ENCODE assay signal across 13 cellular contexts in genomic region chr17:78806451-78806850, GRCh38. TPM values are rescaled to one million over a fixed set of nuclear protein-coding genes. Genes with fewer than 3 reads are reported as not detected.
DNase-seq lines count a peak whose midpoint lies in the region; ATAC-seq and TF ChIP-seq lines count a peak whose summit lies in the region.
"Had no signal": no experiment of that assay in that cellular context is flagged by ENCODE, and none has a peak within 500 bp of the region (broad histone marks: within the 10 kb centered on the region; RNA-seq: fewer than 3 reads in every experiment).

No MANE protein-coding gene starts in this region.

- H3K4me3 ChIP-seq in AG09309 (ENCODE audit: control insufficient read depth, low read depth, low read length) (no peak overlapping the region), mesendoderm (ENCODE audit: low read length) (no peak overlapping the region)

- no peak overlapping the region for H2AK5ac ChIP-seq in mesendoderm (ENCODE audit: low read length)

- no peak overlapping the region for H4K8ac ChIP-seq in mesendoderm (ENCODE audit: low read depth, low read length)

- no peak overlapping the region for H3K9ac ChIP-seq in mesendoderm (ENCODE audit: low read length)

- no peak overlapping the region for H3K56ac ChIP-seq in mesendoderm (ENCODE audit: low read length)

- H3K18ac ChIP-seq in mesendoderm (ENCODE audit: low read length), result no peak overlapping the region

- H3K4me1 ChIP-seq in mesendoderm (ENCODE audit: control insufficient read depth, low read depth, low read length), result no peaks in the 10 kb centered on the region
- H3K4me1 ChIP-seq: Caco-2 had no signal

- WGBS in mesendoderm (ENCODE audit: extremely low coverage, insufficient coverage, low lambda C conversion rate), result no CpG with 5 or more reads among the region's 9 CpGs

- H3K23ac ChIP-seq in mesendoderm (ENCODE audit: low read length), result no peak overlapping the region

- H3K36me3 ChIP-seq in mesendoderm (ENCODE audit: control insufficient read depth, insufficient read depth, low read length), result peaks cover 18% of the 10 kb centered on the region

- H3K27ac ChIP-seq in mesendoderm (ENCODE audit: low read depth, low read length), result no peak overlapping the region

- no peak overlapping the region for H2BK5ac ChIP-seq in mesendoderm (ENCODE audit: low read length)

- peaks cover 2% of the 10 kb centered on the region for H3K79me1 ChIP-seq in mesendoderm (ENCODE audit: low read length)

- H2BK120ac ChIP-seq in mesendoderm (ENCODE audit: low read depth, low read length), result no peak overlapping the region

- DNase-seq in AG09309 (ENCODE audit: low read depth), result no peak
- DNase-seq in NAMALWA (ENCODE audit: low spot score), result peak; percentile 24
- peak; percentile 46 for DNase-seq in activated gamma-delta T cell treated with anti-CD3 and anti-CD28 coated beads, Interleukin-2, amount 50 U/mL, for 16 hours (ENCODE audit: low read depth)
- peak; percentile 39 for DNase-seq in mesendoderm
- no peak for DNase-seq in cerebellum (ENCODE audit: low spot score)
- DNase-seq in NCI-H526 treated with DMSO at 0.1 percent for 48 hours (lab: John Stamatoyannopoulos, UW), result no peak
- DNase-seq: Caco-2, hippocampal formation, SHP77, small intestine, substantia nigra had no signal

- H3K27me3 ChIP-seq in mesendoderm (ENCODE audit: insufficient read depth, low read length, poor library complexity), result no peaks in the 10 kb centered on the region

- peak; percentile 6 for TF ChIP-seq CTCF in AG09309 (IDR thresholded peaks at IDR 0.05; ENCODE audit: control insufficient read depth, insufficient read depth, low read depth, low read length, missing control alignments)

- no peaks in the 10 kb centered on the region for H3K79me2 ChIP-seq in mesendoderm (ENCODE audit: control insufficient read depth, insufficient read depth, low read length)

- H3K4ac ChIP-seq in mesendoderm (ENCODE audit: low read depth, low read length), result no peak overlapping the region

- no peak overlapping the region for H3K4me2 ChIP-seq in mesendoderm (ENCODE audit: low read length)

- no peak for ATAC-seq in HG03439 (IDR thresholded peaks at IDR 0.05; ENCODE audit: unreplicated experiment)
- ATAC-seq in HG03135 (IDR thresholded peaks at IDR 0.05; ENCODE audit: unreplicated experiment), result no peak

- no peak overlapping the region for H4K5ac ChIP-seq in mesendoderm (ENCODE audit: low read length)

- no peak overlapping the region for H2BK15ac ChIP-seq in mesendoderm (replicated peaks; ENCODE audit: low read depth)

RNA-seq across cellular contexts. Expression of gene CYTH1, which starts 24.4 kb away (rescaled TPM):
- 6.8 TPM for polyA plus RNA-seq in mesendoderm (2013, experiment 1 of 2)
- 6.3 TPM for polyA plus RNA-seq in mesendoderm (2013, experiment 2 of 2)
- 40.5 TPM for total RNA-seq in cerebellum

RNA-seq across cellular contexts. Expression of gene USP36, which starts 34.2 kb away (rescaled TPM):
- 51.3 TPM for polyA plus RNA-seq in mesendoderm (2013, experiment 1 of 2)
- 53.0 TPM for polyA plus RNA-seq in mesendoderm (2013, experiment 2 of 2)
- 24.3 TPM for total RNA-seq in cerebellum

Comparison
In these comparisons a context has a peak if more than half of its experiments do, and no peak if none do; other contexts are left out.
1. DNase-seq: peak in NAMALWA (single experiment), activated gamma-delta T cell treated with anti-CD3 and anti-CD28 coated beads, Interleukin-2, amount 50 U/mL, for 16 hours (single experiment) and mesendoderm (single experiment); none in AG09309 (single experiment), cerebellum (single experiment) and NCI-H526 treated with DMSO at 0.1 percent for 48 hours (single experiment).